ENCODE assay signal across 1 cellular context in the genomic region with DNA sequence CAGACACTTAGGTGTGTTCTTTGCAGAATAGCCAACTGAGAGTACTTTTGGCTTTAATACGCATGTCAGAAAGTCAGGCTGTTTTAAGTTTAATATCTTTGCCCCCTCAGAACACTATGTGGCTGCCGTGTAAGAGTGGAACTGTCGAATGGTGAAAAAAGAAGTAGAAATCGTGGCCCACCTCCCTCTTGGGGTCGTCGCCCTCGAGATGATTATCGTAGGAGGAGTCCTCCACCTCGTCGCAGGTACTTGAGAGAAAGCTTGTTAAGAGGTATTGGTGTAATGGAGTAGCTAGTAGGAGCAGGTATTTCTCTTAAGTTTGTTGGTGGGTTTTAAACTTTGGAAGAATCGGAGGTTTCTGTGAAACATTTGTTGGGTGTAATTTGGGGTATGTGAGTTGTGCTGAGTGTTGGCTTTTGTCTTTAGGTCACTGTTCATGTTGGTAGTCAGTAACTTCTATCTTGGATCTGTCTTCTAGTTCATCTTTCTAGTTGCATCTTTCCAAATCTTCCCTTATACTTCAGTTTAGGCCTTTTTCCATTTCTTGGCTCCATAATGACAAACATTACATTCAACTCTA.
TF ChIP-seq lines count a peak whose summit lies in the region.

No MANE protein-coding gene starts in this region.

TF ChIP-seq in H1, 55 proteins besides CTCF, POLR2A, EP300 and RAD21:
- TF ChIP-seq POLR2AphosphoS5 (IDR thresholded peaks at IDR 0.05; ENCODE audit: low read depth, low read length), result peak; percentile 65
- TF ChIP-seq POU5F1 (IDR thresholded peaks at IDR 0.05; ENCODE audit: low read depth, low read length), result no peak
